In the genomic region with DNA sequence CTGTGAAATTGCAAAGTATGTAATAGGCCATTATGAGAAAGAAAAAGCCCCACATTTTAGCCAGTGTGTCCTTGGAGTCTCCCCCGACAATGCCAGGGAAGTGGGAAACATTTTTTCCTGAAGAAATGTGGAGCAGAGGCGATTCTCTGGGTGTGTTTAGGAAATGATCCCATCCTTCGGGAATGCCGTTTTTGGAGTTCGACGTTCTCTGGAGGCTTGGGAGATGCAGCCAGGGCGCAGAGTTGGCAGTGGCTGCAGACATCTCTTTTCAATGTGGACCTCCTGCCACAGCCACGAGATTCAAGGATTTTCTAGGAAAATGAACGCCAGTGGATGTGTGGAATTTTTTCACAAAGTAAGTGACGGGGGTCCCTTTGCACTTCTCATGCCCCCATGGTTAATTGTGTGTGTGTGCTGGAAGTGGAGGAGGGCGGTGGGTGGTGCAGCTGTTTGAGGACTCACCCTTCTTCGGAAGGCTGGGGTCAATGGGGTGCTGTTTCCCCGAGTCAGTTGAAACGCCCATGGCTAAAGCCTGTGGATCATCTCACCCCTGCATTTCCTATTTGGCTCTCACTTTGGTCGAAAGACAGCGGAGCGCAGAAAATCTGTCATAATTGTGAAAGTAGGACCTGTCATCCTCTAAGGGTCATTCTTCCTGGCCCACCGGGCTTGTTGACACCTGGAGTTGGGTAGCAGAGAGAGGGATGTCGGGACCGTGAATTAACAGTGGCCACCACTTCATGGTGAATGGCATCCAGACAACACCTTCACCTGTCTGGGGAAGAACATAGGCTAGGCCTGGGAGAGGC, we compare ENCODE assay signal across 15 cellular contexts.
A peak's percentile ranks its signal among the peaks of the same experiment; 100 is the strongest.
DNase-seq lines count a peak whose midpoint lies in the region; ATAC-seq, FAIRE-seq and TF ChIP-seq lines count a peak whose summit lies in the region.
"Had no signal": no experiment of that assay in that cellular context is flagged by ENCODE, and none has a peak within 500 bp of the region (broad histone marks: within the 10 kb centered on the region; RNA-seq: fewer than 3 reads in every experiment).

No MANE protein-coding gene starts in this region.

- TF ChIP-seq CTCF in A549 (IDR thresholded peaks at IDR 0.05), result no peak
- no peak for TF ChIP-seq CTCF in lung (IDR thresholded peaks at IDR 0.05; ENCODE audit: control extremely low read depth, extremely low read depth)
- no peak for TF ChIP-seq CTCF in CD14-positive monocyte (IDR thresholded peaks at IDR 0.05)

- peak overlapping the region in 2 of 7 donors; percentile 48 to 73 for H3K27ac Mint-ChIP-seq in CD14-positive monocyte
- H3K27ac Mint-ChIP-seq: memory B cell had no signal

- H3K4me2 ChIP-seq in A549, result peak overlapping the region; percentile 9; the same call in 2 of the 3 replicates

- H3K4me1 ChIP-seq in A549, result peaks cover 79% of the 10 kb centered on the region
- peaks cover 6 to 28% of the 10 kb centered on the region in 2 donors for H3K4me1 ChIP-seq in lung (ENCODE audit: control insufficient read depth in 2 of 2, insufficient read depth in 2 of 2, low read length in 2 of 2)
- H3K4me1 ChIP-seq: BE2C had no signal

- POLR2A ChIA-PET in A549 (lab: Yijun Ruan, JAX), result no interaction called here

- H3K27ac ChIP-seq in A549 (peak overlapping the region; percentile 22 to 74; a peak in 4 of 6 replicates), lung (ENCODE audit: low read depth in 1 of 2, low read length in 1 of 2) (peak overlapping the region; percentile 5 to 37)
- H3K27ac ChIP-seq: ovary had no signal

- H3K27me3 ChIP-seq in lung (ENCODE audit: control insufficient read depth, insufficient read depth), result no peaks in the 10 kb centered on the region
- H3K27me3 ChIP-seq: BE2C, ovary had no signal

- DNase-seq in A549 (ENCODE audit: low read depth in 1 of 2, low spot score in 1 of 2) (no peak), H54 (ENCODE audit: insufficient read length, low spot score) (peak; percentile 63), dedifferentiated amniotic fluid mesenchymal stem cell (ENCODE audit: extremely low spot score) (peak; percentile 29), lung (ENCODE audit: low spot score) (no peak), SHP77 (lab: John Stamatoyannopoulos, UW) (no peak), CD14-positive monocyte (ENCODE audit: low spot score) (no peak), HPDE6-E6E7 (ENCODE audit: extremely low spot score) (no peak)
- DNase-seq: activated CD4-positive, CD25-positive, alpha-beta regulatory T cell; activated naive CD8-positive, alpha-beta T cell treated with anti-CD3 and anti-CD28 coated beads, Interleukin-2, amount 10 ng/mL, durations not matched to agents 7 days and 5 days; BE2C; ovary had no signal

- H3K36me3 ChIP-seq in lung (ENCODE audit: control insufficient read depth in 2 of 2, insufficient read depth in 2 of 2, low read length in 2 of 2), result peaks cover 0 to under 1% of the 10 kb centered on the region in 2 donors
- H3K36me3 ChIP-seq: BE2C, ovary had no signal

- H3K4me3 ChIP-seq in A549, result no peak overlapping the region
- H3K4me3 ChIP-seq in lung, result no peak overlapping the region
- H3K4me3 ChIP-seq: coronary artery, ovary had no signal

- H3K4me1 Mint-ChIP-seq in CD14-positive monocyte, result peaks cover 60% of the 10 kb centered on the region

- peaks cover 0 to 3% (median 2%) of the 10 kb centered on the region in 3 donors for H3K27me3 Mint-ChIP-seq in CD14-positive monocyte (ENCODE audit: low read depth in 3 of 3)
- H3K27me3 Mint-ChIP-seq: activated naive CD8-positive, alpha-beta T cell treated with anti-CD3 and anti-CD28 coated beads, Interleukin-2, amount 10 ng/mL, durations not matched to agents 7 days and 5 days; memory B cell had no signal

- CTCF ChIA-PET in A549 (lab: Yijun Ruan, JAX), result interaction anchor here (0.7 to 1.0 kb wide), 2 partner anchors 20 to 104 kb away, joined by 3 read pairs; no protein-coding TSS in a partner anchor

- no peak for TF ChIP-seq RAD21 in A549 (conservative IDR thresholded peaks at IDR 0.05 in 1 of 2, IDR thresholded peaks at IDR 0.05 in 1 of 2)

- H3K9me3 ChIP-seq in A549, result no peaks in the 10 kb centered on the region
- no peaks in the 10 kb centered on the region for H3K9me3 ChIP-seq in lung (ENCODE audit: control insufficient read depth in 2 of 2, insufficient read depth in 1 of 2, low read length in 1 of 2)
- H3K9me3 ChIP-seq: BE2C, ovary had no signal

- peaks cover 28 to 49% of the 10 kb centered on the region in 2 donors for H3K36me3 Mint-ChIP-seq in CD14-positive monocyte
- H3K36me3 Mint-ChIP-seq: memory B cell had no signal

- intact Hi-C loops in CD14-positive monocyte (cut with micrococcal nuclease), result no loop called here

- FAIRE-seq in A549 (lab: Jason Lieb, UNC) (no peak), H54 (lab: Jason Lieb, UNC) (no peak)
- FAIRE-seq: H1 had no signal

- 72% methylated on average over 20 of the region's 20 CpGs for WGBS in A549 (ENCODE audit: missing lambda C conversion rate)
- 76 to 85% methylated on average over 20 of the region's 20 CpGs for whole genome bisulfite sequencing in lung, 2 donors

- ATAC-seq in A549, result no peak
- ATAC-seq in lung (ENCODE audit: insufficient read depth, low FRiP score), result no peak
- no peak for ATAC-seq in GM18505 (IDR thresholded peaks at IDR 0.05; ENCODE audit: unreplicated experiment)

- no peak overlapping the region for H3K4me3 Mint-ChIP-seq in CD14-positive monocyte
- H3K4me3 Mint-ChIP-seq: activated naive CD8-positive, alpha-beta T cell treated with anti-CD3 and anti-CD28 coated beads, Interleukin-2, amount 10 ng/mL, durations not matched to agents 7 days and 5 days; memory B cell had no signal

- TF ChIP-seq EP300 in A549 (IDR thresholded peaks at IDR 0.05), result no peak

- H3K9me3 Mint-ChIP-seq in CD14-positive monocyte, result no peaks in the 10 kb centered on the region
- H3K9me3 Mint-ChIP-seq: activated naive CD8-positive, alpha-beta T cell treated with anti-CD3 and anti-CD28 coated beads, Interleukin-2, amount 10 ng/mL, durations not matched to agents 7 days and 5 days; memory B cell had no signal

- TF ChIP-seq POLR2A in A549 (IDR thresholded peaks at IDR 0.05; ENCODE audit: low read length) (no peak), H54 (IDR thresholded peaks at IDR 0.05; ENCODE audit: low read depth, low read length) (no peak), GM18505 (IDR thresholded peaks at IDR 0.05; ENCODE audit: borderline replicate concordance, extremely low read depth, insufficient read depth, insufficient read length) (no peak)

TF ChIP-seq in A549, 52 proteins besides CTCF, POLR2A, EP300 and RAD21 (continues in another document):
- no peak for TF ChIP-seq ZNF302 (CRISPR knock-in tag; IDR thresholded peaks at IDR 0.05)
- TF ChIP-seq KDM1A (IDR thresholded peaks at IDR 0.05; ENCODE audit: low read depth), result no peak
- TF ChIP-seq, protein P1, sequence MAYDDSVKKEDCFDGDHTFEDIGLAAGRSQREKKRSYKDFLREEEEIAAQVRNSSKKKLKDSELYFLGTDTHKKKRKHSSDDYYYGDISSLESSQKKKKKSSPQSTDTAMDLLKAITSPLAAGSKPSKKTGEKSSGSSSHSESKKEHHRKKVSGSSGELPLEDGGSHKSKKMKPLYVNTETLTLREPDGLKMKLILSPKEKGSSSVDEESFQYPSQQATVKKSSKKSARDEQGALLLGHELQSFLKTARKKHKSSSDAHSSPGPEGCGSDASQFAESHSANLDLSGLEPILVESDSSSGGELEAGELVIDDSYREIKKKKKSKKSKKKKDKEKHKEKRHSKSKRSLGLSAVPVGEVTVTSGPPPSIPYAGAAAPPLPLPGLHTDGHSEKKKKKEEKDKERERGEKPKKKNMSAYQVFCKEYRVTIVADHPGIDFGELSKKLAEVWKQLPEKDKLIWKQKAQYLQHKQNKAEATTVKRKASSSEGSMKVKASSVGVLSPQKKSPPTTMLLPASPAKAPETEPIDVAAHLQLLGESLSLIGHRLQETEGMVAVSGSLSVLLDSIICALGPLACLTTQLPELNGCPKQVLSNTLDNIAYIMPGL (CRISPR knock-in tag; IDR thresholded peaks at IDR 0.05; ENCODE audit: borderline replicate concordance), result no peak
- TF ChIP-seq SREBF2 (IDR thresholded peaks at IDR 0.05), result no peak
- TF ChIP-seq, protein P2, sequence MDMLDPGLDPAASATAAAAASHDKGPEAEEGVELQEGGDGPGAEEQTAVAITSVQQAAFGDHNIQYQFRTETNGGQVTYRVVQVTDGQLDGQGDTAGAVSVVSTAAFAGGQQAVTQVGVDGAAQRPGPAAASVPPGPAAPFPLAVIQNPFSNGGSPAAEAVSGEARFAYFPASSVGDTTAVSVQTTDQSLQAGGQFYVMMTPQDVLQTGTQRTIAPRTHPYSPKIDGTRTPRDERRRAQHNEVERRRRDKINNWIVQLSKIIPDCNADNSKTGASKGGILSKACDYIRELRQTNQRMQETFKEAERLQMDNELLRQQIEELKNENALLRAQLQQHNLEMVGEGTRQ (IDR thresholded peaks at IDR 0.05), result no peak
- no peak for TF ChIP-seq BHLHE40 (IDR thresholded peaks at IDR 0.05; ENCODE audit: low read depth, low read length)
- TF ChIP-seq, protein P3, sequence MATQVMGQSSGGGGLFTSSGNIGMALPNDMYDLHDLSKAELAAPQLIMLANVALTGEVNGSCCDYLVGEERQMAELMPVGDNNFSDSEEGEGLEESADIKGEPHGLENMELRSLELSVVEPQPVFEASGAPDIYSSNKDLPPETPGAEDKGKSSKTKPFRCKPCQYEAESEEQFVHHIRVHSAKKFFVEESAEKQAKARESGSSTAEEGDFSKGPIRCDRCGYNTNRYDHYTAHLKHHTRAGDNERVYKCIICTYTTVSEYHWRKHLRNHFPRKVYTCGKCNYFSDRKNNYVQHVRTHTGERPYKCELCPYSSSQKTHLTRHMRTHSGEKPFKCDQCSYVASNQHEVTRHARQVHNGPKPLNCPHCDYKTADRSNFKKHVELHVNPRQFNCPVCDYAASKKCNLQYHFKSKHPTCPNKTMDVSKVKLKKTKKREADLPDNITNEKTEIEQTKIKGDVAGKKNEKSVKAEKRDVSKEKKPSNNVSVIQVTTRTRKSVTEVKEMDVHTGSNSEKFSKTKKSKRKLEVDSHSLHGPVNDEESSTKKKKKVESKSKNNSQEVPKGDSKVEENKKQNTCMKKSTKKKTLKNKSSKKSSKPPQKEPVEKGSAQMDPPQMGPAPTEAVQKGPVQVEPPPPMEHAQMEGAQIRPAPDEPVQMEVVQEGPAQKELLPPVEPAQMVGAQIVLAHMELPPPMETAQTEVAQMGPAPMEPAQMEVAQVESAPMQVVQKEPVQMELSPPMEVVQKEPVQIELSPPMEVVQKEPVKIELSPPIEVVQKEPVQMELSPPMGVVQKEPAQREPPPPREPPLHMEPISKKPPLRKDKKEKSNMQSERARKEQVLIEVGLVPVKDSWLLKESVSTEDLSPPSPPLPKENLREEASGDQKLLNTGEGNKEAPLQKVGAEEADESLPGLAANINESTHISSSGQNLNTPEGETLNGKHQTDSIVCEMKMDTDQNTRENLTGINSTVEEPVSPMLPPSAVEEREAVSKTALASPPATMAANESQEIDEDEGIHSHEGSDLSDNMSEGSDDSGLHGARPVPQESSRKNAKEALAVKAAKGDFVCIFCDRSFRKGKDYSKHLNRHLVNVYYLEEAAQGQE (IDR thresholded peaks at IDR 0.05), result no peak
- TF ChIP-seq TP53 (CRISPR knock-in tag; IDR thresholded peaks at IDR 0.05), result no peak
- no peak for TF ChIP-seq ZSCAN20 (CRISPR knock-in tag; IDR thresholded peaks at IDR 0.05)
- no peak for TF ChIP-seq GATA3 (IDR thresholded peaks at IDR 0.05; ENCODE audit: borderline replicate concordance)
- no peak for TF ChIP-seq CHD4 (IDR thresholded peaks at IDR 0.05; ENCODE audit: borderline replicate concordance)

Comparison
In these comparisons a context has a peak if more than half of its experiments do, and no peak if none do; other contexts are left out.
1. DNase-seq: peak in H54 (single experiment) and dedifferentiated amniotic fluid mesenchymal stem cell (single experiment); none in A549 (0 of 2), lung (single experiment), SHP77 (0 of 2), CD14-positive monocyte (single experiment) and HPDE6-E6E7 (single experiment).